Comparison of ENCODE assay signal across 1 cellular context in the genomic region with DNA sequence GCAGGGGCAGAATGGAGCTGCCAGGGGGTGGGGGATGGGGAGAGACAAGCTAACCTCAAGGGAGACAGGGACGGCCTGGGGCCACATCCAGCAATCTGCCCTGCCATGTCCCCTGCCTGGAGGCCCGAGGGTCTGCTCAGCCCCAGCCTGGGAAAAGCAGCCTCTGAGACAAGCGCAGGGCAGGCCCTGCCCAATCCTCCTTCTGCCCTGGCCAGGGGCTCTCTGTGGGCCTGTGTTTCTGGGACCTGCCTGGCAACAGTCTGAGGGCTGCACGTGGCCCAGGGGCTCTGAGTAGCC.
TF ChIP-seq lines count a peak whose summit lies in the region.

No MANE protein-coding gene starts in this region.

TF ChIP-seq in GM23338, 12 proteins besides CTCF, POLR2A, EP300 and RAD21:
- TF ChIP-seq, protein P1, sequence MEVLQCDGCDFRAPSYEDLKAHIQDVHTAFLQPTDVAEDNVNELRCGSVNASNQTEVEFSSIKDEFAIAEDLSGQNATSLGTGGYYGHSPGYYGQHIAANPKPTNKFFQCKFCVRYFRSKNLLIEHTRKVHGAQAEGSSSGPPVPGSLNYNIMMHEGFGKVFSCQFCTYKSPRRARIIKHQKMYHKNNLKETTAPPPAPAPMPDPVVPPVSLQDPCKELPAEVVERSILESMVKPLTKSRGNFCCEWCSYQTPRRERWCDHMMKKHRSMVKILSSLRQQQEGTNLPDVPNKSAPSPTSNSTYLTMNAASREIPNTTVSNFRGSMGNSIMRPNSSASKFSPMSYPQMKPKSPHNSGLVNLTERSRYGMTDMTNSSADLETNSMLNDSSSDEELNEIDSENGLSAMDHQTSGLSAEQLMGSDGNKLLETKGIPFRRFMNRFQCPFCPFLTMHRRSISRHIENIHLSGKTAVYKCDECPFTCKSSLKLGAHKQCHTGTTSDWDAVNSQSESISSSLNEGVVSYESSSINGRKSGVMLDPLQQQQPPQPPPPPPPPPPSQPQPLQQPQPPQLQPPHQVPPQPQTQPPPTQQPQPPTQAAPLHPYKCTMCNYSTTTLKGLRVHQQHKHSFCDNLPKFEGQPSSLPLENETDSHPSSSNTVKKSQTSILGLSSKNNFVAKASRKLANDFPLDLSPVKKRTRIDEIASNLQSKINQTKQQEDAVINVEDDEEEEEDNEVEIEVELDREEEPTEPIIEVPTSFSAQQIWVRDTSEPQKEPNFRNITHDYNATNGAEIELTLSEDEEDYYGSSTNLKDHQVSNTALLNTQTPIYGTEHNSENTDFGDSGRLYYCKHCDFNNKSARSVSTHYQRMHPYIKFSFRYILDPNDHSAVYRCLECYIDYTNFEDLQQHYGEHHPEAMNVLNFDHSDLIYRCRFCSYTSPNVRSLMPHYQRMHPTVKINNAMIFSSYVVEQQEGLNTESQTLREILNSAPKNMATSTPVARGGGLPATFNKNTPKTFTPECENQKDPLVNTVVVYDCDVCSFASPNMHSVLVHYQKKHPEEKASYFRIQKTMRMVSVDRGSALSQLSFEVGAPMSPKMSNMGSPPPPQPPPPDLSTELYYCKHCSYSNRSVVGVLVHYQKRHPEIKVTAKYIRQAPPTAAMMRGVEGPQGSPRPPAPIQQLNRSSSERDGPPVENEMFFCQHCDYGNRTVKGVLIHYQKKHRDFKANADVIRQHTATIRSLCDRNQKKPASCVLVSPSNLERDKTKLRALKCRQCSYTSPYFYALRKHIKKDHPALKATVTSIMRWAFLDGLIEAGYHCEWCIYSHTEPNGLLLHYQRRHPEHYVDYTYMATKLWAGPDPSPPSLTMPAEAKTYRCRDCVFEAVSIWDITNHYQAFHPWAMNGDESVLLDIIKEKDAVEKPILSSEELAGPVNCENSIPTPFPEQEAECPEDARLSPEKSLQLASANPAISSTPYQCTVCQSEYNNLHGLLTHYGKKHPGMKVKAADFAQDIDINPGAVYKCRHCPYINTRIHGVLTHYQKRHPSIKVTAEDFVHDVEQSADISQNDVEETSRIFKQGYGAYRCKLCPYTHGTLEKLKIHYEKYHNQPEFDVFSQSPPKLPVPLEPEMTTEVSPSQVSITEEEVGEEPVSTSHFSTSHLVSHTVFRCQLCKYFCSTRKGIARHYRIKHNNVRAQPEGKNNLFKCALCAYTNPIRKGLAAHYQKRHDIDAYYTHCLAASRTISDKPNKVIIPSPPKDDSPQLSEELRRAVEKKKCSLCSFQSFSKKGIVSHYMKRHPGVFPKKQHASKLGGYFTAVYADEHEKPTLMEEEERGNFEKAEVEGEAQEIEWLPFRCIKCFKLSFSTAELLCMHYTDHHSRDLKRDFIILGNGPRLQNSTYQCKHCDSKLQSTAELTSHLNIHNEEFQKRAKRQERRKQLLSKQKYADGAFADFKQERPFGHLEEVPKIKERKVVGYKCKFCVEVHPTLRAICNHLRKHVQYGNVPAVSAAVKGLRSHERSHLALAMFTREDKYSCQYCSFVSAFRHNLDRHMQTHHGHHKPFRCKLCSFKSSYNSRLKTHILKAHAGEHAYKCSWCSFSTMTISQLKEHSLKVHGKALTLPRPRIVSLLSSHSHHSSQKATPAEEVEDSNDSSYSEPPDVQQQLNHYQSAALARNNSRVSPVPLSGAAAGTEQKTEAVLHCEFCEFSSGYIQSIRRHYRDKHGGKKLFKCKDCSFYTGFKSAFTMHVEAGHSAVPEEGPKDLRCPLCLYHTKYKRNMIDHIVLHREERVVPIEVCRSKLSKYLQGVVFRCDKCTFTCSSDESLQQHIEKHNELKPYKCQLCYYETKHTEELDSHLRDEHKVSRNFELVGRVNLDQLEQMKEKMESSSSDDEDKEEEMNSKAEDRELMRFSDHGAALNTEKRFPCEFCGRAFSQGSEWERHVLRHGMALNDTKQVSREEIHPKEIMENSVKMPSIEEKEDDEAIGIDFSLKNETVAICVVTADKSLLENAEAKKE (CRISPR knock-in tag; IDR thresholded peaks at IDR 0.05): no peak
- TF ChIP-seq CREB1 (CRISPR knock-in tag; IDR thresholded peaks at IDR 0.05; ENCODE audit: low read depth) (no peak), NANOG (IDR thresholded peaks at IDR 0.05; ENCODE audit: borderline replicate concordance) (no peak), POLR2AphosphoS5 (IDR thresholded peaks at IDR 0.05; ENCODE audit: low read depth) (no peak), EZH2phosphoT487 (IDR thresholded peaks at IDR 0.05; ENCODE audit: unreplicated experiment) (no peak), ZNF331 (CRISPR knock-in tag; IDR thresholded peaks at IDR 0.05; ENCODE audit: low read depth) (no peak), EZH2 (IDR thresholded peaks at IDR 0.05; ENCODE audit: low read depth, unreplicated experiment) (no peak), STAT1 (IDR thresholded peaks at IDR 0.05; ENCODE audit: unreplicated experiment) (no peak), ZNF114 (CRISPR knock-in tag; IDR thresholded peaks at IDR 0.05) (no peak), JUNB (IDR thresholded peaks at IDR 0.05; ENCODE audit: unreplicated experiment) (no peak)
- TF ChIP-seq, protein P2, sequence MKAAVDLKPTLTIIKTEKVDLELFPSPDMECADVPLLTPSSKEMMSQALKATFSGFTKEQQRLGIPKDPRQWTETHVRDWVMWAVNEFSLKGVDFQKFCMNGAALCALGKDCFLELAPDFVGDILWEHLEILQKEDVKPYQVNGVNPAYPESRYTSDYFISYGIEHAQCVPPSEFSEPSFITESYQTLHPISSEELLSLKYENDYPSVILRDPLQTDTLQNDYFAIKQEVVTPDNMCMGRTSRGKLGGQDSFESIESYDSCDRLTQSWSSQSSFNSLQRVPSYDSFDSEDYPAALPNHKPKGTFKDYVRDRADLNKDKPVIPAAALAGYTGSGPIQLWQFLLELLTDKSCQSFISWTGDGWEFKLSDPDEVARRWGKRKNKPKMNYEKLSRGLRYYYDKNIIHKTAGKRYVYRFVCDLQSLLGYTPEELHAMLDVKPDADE (IDR thresholded peaks at IDR 0.05): no peak
- TF ChIP-seq, protein P3, sequence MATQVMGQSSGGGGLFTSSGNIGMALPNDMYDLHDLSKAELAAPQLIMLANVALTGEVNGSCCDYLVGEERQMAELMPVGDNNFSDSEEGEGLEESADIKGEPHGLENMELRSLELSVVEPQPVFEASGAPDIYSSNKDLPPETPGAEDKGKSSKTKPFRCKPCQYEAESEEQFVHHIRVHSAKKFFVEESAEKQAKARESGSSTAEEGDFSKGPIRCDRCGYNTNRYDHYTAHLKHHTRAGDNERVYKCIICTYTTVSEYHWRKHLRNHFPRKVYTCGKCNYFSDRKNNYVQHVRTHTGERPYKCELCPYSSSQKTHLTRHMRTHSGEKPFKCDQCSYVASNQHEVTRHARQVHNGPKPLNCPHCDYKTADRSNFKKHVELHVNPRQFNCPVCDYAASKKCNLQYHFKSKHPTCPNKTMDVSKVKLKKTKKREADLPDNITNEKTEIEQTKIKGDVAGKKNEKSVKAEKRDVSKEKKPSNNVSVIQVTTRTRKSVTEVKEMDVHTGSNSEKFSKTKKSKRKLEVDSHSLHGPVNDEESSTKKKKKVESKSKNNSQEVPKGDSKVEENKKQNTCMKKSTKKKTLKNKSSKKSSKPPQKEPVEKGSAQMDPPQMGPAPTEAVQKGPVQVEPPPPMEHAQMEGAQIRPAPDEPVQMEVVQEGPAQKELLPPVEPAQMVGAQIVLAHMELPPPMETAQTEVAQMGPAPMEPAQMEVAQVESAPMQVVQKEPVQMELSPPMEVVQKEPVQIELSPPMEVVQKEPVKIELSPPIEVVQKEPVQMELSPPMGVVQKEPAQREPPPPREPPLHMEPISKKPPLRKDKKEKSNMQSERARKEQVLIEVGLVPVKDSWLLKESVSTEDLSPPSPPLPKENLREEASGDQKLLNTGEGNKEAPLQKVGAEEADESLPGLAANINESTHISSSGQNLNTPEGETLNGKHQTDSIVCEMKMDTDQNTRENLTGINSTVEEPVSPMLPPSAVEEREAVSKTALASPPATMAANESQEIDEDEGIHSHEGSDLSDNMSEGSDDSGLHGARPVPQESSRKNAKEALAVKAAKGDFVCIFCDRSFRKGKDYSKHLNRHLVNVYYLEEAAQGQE (IDR thresholded peaks at IDR 0.05; ENCODE audit: unreplicated experiment): no peak
